ENCODE assay signal across 33 cellular contexts in genomic region chr6:125699591-125699990, GRCh38. TPM values are rescaled to one million over a fixed set of nuclear protein-coding genes. Genes with fewer than 3 reads are reported as not detected.
A peak's percentile ranks its signal among the peaks of the same experiment; 100 is the strongest.
DNase-seq lines count a peak whose midpoint lies in the region; ATAC-seq, FAIRE-seq and TF ChIP-seq lines count a peak whose summit lies in the region.
"Had no signal": no experiment of that assay in that cellular context is flagged by ENCODE, and none has a peak within 500 bp of the region (broad histone marks: within the 10 kb centered on the region; RNA-seq: fewer than 3 reads in every experiment).

No MANE protein-coding gene starts in this region.

- TF ChIP-seq CTCF in liver (IDR thresholded peaks at IDR 0.05; ENCODE audit: low read depth, low read length, missing input control) = no peak
- no peak for TF ChIP-seq CTCF in HepG2 (CRISPR knock-in tag; IDR thresholded peaks at IDR 0.05)

- WGBS in liver = 45% methylated on average over 4 of the region's 4 CpGs
- 23% methylated on average over 4 of the region's 4 CpGs for WGBS in HepG2 (ENCODE audit: low lambda C conversion rate)
- WGBS in mesendoderm (ENCODE audit: extremely low coverage, insufficient coverage, low lambda C conversion rate) = no CpG with 5 or more reads among the region's 4 CpGs

- H3K18ac ChIP-seq in mesendoderm (ENCODE audit: low read length) = peak overlapping the region; percentile 51

- H4K8ac ChIP-seq in mesendoderm (ENCODE audit: low read depth, low read length) = no peak overlapping the region

- H3K4me3 ChIP-seq in liver (ENCODE audit: low read depth in 1 of 3, low read length in 3 of 3) (no peak overlapping the region), HepG2 (replicated peaks in 1 of 3; ENCODE audit: insufficient read depth in 1 of 3, low read depth in 2 of 3, low read length in 3 of 3) (no peak overlapping the region), mesendoderm (ENCODE audit: low read length) (no peak overlapping the region)
- H3K4me3 ChIP-seq: A549, heart left ventricle, K562, PC-9, psoas muscle, tibial nerve had no signal

- TF ChIP-seq POLR2A in HepG2 (IDR thresholded peaks at IDR 0.05; ENCODE audit: insufficient read depth in 1 of 2, low read depth in 2 of 2, low read length in 2 of 2) = no peak

- in situ Hi-C loops in HepG2 (cut with HindIII; ENCODE audit: extremely low pct_ligation_motif_present, low pct_unique_long_range_greater_than_20kb) = no loop called here

- no peak overlapping the region for H3K23ac ChIP-seq in mesendoderm (ENCODE audit: low read length)

- H3K9me3 ChIP-seq in liver (ENCODE audit: control insufficient read depth in 4 of 4, low read length in 3 of 4) = no peaks in the 10 kb centered on the region
- H3K9me3 ChIP-seq in HepG2 (ENCODE audit: low read length) = no peaks in the 10 kb centered on the region
- H3K9me3 ChIP-seq: A549, psoas muscle, tibial nerve had no signal

- DNase-seq in HepG2 (ENCODE audit: low spot score) (no peak), mesendoderm (no peak), GM03348 (ENCODE audit: low spot score) (no peak), SW480 (ENCODE audit: low spot score) (no peak)
- DNase-seq in stimulated activated CD4-positive, alpha-beta T cell treated with anti-CD3 and anti-CD28 coated beads, Interleukin-4, amount 100 ng/mL, for 4 hours = no peak
- DNase-seq in activated T-cell treated with anti-CD3 and anti-CD28 coated beads, Interleukin-2, amount 50 U/mL, for 1 hour = no peak
- DNase-seq: activated CD4-positive, alpha-beta T cell treated with anti-CD3 and anti-CD28 coated beads, Interleukin-2, amount 10 ng/mL, durations not matched to agents 24 days and 14 days; activated naive CD8-positive, alpha-beta T cell treated with anti-CD3 and anti-CD28 coated beads, Interleukin-2, amount 50 U/mL, for 24 hours; activated T-cell treated with anti-CD3 and anti-CD28 coated beads, Interleukin-2, amount 50 U/mL, for 48 hours; DMS79; effector memory CD4-positive, alpha-beta T cell; erythroblast; GDM1; heart left ventricle; left colon; NCI-H2081 treated with DMSO at 0.1 percent for 48 hours; NCI-H510A treated with DMSO at 0.1 percent for 48 hours; NK-92 treated with Interleukin-12 subunit alpha and Interleukin-12 subunit beta, amount 100 ng/mL, for 24 hours; nucleus accumbens; psoas muscle; stimulated activated naive CD8-positive, alpha-beta T cell treated with anti-CD3 and anti-CD28 coated beads, Interleukin-15, amount 100 ng/mL, for 72 hours had no signal

- intact Hi-C loops in HepG2 (cut with micrococcal nuclease; ENCODE audit: unreplicated experiment) = no loop called here

- ATAC-seq in HepG2 = no peak
- ATAC-seq: A549; activated naive CD8-positive, alpha-beta T cell treated with anti-CD3 and anti-CD28 coated beads, Interleukin-2, amount 50 U/mL, for 24 hours; HCT116; heart left ventricle; K562; left colon; psoas muscle; Right ventricle myocardium inferior; stimulated activated naive CD8-positive, alpha-beta T cell treated with anti-CD3 and anti-CD28 coated beads, Interleukin-15, amount 100 ng/mL, for 72 hours had no signal

- H3K4me2 ChIP-seq in HepG2 (ENCODE audit: low read depth, low read length) = no peak overlapping the region
- no peak overlapping the region for H3K4me2 ChIP-seq in mesendoderm (ENCODE audit: low read length)
- H3K4me2 ChIP-seq: A549, PC-9 had no signal

- no peak for FAIRE-seq in HepG2 (lab: Jason Lieb, UNC)
- FAIRE-seq: A549, GM18507, K562 had no signal

- no peak for TF ChIP-seq EP300 in HepG2 (IDR thresholded peaks at IDR 0.05; ENCODE audit: low read depth in 2 of 2, low read length in 2 of 2)
- no peak for TF ChIP-seq EP300 in HepG2 (CRISPR knock-in tag; IDR thresholded peaks at IDR 0.05; ENCODE audit: borderline replicate concordance)

- no peak overlapping the region for H3K9ac ChIP-seq in liver (ENCODE audit: low read depth in 1 of 2, low read length in 2 of 2)
- no peak overlapping the region for H3K9ac ChIP-seq in HepG2 (ENCODE audit: insufficient read depth, low read depth, low read length)
- no peak overlapping the region for H3K9ac ChIP-seq in mesendoderm (ENCODE audit: low read length)

- POLR2A ChIA-PET in HepG2 (lab: Yijun Ruan, JAX) = no interaction called here

- no peaks in the 10 kb centered on the region for H3K27me3 ChIP-seq in liver (ENCODE audit: control insufficient read depth in 4 of 4, insufficient read depth in 4 of 4, low read length in 3 of 4)
- H3K27me3 ChIP-seq in HepG2 (ENCODE audit: control insufficient read depth in 1 of 2, insufficient read depth in 2 of 2, low read length in 2 of 2) = peaks cover 0 to 8% of the 10 kb centered on the region in 2 experiments; a peak in 2 of 5 replicates
- H3K27me3 ChIP-seq in mesendoderm (ENCODE audit: insufficient read depth, low read length, poor library complexity) = no peaks in the 10 kb centered on the region
- H3K27me3 ChIP-seq: heart left ventricle, tibial nerve had no signal

- H2AK5ac ChIP-seq in mesendoderm (ENCODE audit: low read length) = no peak overlapping the region

- no peaks in the 10 kb centered on the region for H3K79me2 ChIP-seq in HepG2 (ENCODE audit: insufficient read depth, low read length)
- no peaks in the 10 kb centered on the region for H3K79me2 ChIP-seq in mesendoderm (ENCODE audit: control insufficient read depth, insufficient read depth, low read length)

- no peak overlapping the region for H2AFZ ChIP-seq in HepG2 (ENCODE audit: low read length)
- H2AFZ ChIP-seq: PC-9 had no signal

- H3K4me1 ChIP-seq in liver (ENCODE audit: control insufficient read depth in 4 of 4, insufficient read depth in 4 of 4, low read length in 3 of 4) (peaks cover 0 to 5% (median 4%) of the 10 kb centered on the region in 4 donors), HepG2 (ENCODE audit: insufficient read depth, low read length) (no peaks in the 10 kb centered on the region), mesendoderm (ENCODE audit: control insufficient read depth, low read depth, low read length) (peaks cover 7% of the 10 kb centered on the region)
- H3K4me1 ChIP-seq: A549, heart left ventricle, psoas muscle, tibial nerve had no signal

- no peak overlapping the region for H4K5ac ChIP-seq in mesendoderm (ENCODE audit: low read length)

- CTCF ChIA-PET in HepG2 (lab: Yijun Ruan, JAX; ENCODE audit: low intra/inter-chr PET ratio, low total read pairs) = no interaction called here

- H3K36me3 ChIP-seq in liver (ENCODE audit: control insufficient read depth in 4 of 4, insufficient read depth in 3 of 4, low read depth in 1 of 4, low read length in 3 of 4) = no peaks in the 10 kb centered on the region
- no peaks in the 10 kb centered on the region for H3K36me3 ChIP-seq in HepG2 (replicated peaks in 1 of 2; ENCODE audit: control insufficient read depth in 1 of 2, insufficient read depth in 2 of 2, low read length in 2 of 2)
- no peaks in the 10 kb centered on the region for H3K36me3 ChIP-seq in mesendoderm (ENCODE audit: control insufficient read depth, insufficient read depth, low read length)
- H3K36me3 ChIP-seq: heart left ventricle, tibial nerve had no signal

- no peak overlapping the region for H2BK15ac ChIP-seq in mesendoderm (replicated peaks; ENCODE audit: low read depth)

- H2BK120ac ChIP-seq in mesendoderm (ENCODE audit: low read depth, low read length) = no peak overlapping the region

- H3K27ac ChIP-seq in liver (ENCODE audit: low read depth in 1 of 2, low read length in 2 of 2) = no peak overlapping the region
- no peak overlapping the region for H3K27ac ChIP-seq in HepG2 (ENCODE audit: extremely low read length, insufficient read depth, low read length)
- H3K27ac ChIP-seq in cingulate gyrus (ENCODE audit: low read depth, low read length) = peak overlapping the region; percentile 89
- no peak overlapping the region for H3K27ac ChIP-seq in mesendoderm (ENCODE audit: low read depth, low read length)
- H3K27ac ChIP-seq: A549, heart left ventricle, PC-9, psoas muscle, tibial nerve had no signal

- no peak overlapping the region for H3K4ac ChIP-seq in mesendoderm (ENCODE audit: low read depth, low read length)

- no peaks in the 10 kb centered on the region for H4K20me1 ChIP-seq in HepG2 (ENCODE audit: insufficient read depth, low read length)

- no peak overlapping the region for H3K56ac ChIP-seq in mesendoderm (ENCODE audit: low read length)

- no TSS peak for BruUV-seq in HepG2 (replicated peaks; lab: Mats Ljungman, UMichigan)

- H3K79me1 ChIP-seq in mesendoderm (ENCODE audit: low read length) = no peaks in the 10 kb centered on the region

- no peak for TF ChIP-seq RAD21 in liver (IDR thresholded peaks at IDR 0.05)
- TF ChIP-seq RAD21 in HepG2 (CRISPR knock-in tag; IDR thresholded peaks at IDR 0.05) = no peak

- no peak overlapping the region for H2BK5ac ChIP-seq in mesendoderm (ENCODE audit: low read length)

RNA-seq across cellular contexts. Expression of gene HEY2, which starts 49.8 kb away (rescaled TPM):
- total RNA-seq in liver (1 to 10 TPM; 1.0 to 1.4 TPM), HepG2 (2016; rRNA removed; fragmentation: Illumina TruSeq; extraction: Trizol) (0.04 TPM in 1 of 2 replicates, not detected in the other)
- polyA plus RNA-seq in liver (1 to 10 TPM; 1.4 to 2.0 TPM), HepG2 (2011; rRNA removed) (0.04 and 0.05 TPM in 2 replicates)
- total RNA-seq in HepG2 (2016; cell fraction: cytosol; rRNA removed; fragmentation: Illumina TruSeq; extraction: Trizol; ENCODE audit: low read depth) = not detected in 2 replicates
- 0.04 and 0.07 TPM in 2 replicates for total RNA-seq in HepG2 (2016; cell fraction: insoluble cytoplasmic fraction; rRNA removed; fragmentation: Illumina TruSeq; extraction: Trizol)
- total RNA-seq in HepG2 (2016; cell fraction: membrane; rRNA removed; fragmentation: Illumina TruSeq; extraction: Trizol) = 0.07 and 0.09 TPM in 2 replicates
- total RNA-seq in HepG2 (2016; cell fraction: nucleus; rRNA removed; fragmentation: Illumina TruSeq; extraction: Trizol) = not detected in 2 replicates
- polyA plus RNA-seq in HepG2 (2011; cell fraction: cytosol; rRNA removed) = 0.01 and 0.03 TPM in 2 replicates
- 0.07 TPM in 1 of 2 replicates, not detected in the other for polyA plus RNA-seq in HepG2 (2011; cell fraction: nucleus; rRNA removed)
- polyA plus RNA-seq in HepG2 (2012) = not detected in 2 replicates
- 0.05 and 0.09 TPM in 2 replicates for polyA plus RNA-seq in HepG2 (2016; cell fraction: cytosol; fragmentation: Illumina TruSeq; extraction: Trizol; ENCODE audit: low read depth)
- polyA plus RNA-seq in HepG2 (2016; cell fraction: insoluble cytoplasmic fraction; fragmentation: Illumina TruSeq; extraction: Trizol; ENCODE audit: low read depth) = 0.12 TPM in 1 of 2 replicates, not detected in the other
- polyA plus RNA-seq in HepG2 (2016; cell fraction: membrane; fragmentation: Illumina TruSeq; extraction: Trizol; ENCODE audit: low read depth) = 0.06 TPM in 1 of 2 replicates, not detected in the other
- polyA plus RNA-seq in HepG2 (2016; cell fraction: nucleus; fragmentation: Illumina TruSeq; extraction: Trizol; ENCODE audit: insufficient read depth, low read depth) = not detected in 2 replicates
- polyA minus RNA-seq in HepG2 (2011; rRNA and poly(A)+ RNA removed; ENCODE audit: low replicate concordance) = 0.37 TPM in 1 of 2 replicates, not detected in the other
- not detected in 2 replicates for polyA minus RNA-seq in HepG2 (2011; cell fraction: cytosol; rRNA and poly(A)+ RNA removed)
- not detected in 2 replicates for polyA minus RNA-seq in HepG2 (2011; cell fraction: nucleus; rRNA and poly(A)+ RNA removed)
- polyA plus RNA-seq in mesendoderm (2013, experiment 1 of 2) = 11.1 TPM
- polyA plus RNA-seq in mesendoderm (2013, experiment 2 of 2) = 11.3 TPM
- total RNA-seq: activated CD4-positive, alpha-beta T cell treated with anti-CD3 and anti-CD28 coated beads, Interleukin-2, amount 10 ng/mL, durations not matched to agents 24 days and 14 days; activated CD8-positive, alpha-beta memory T cell treated with anti-CD3 and anti-CD28 coated beads for 36 hours; B cell; MCF 10A; PC-9 had no signal
